Comparison of ENCODE assay signal across 8 cellular contexts in the genomic region with DNA sequence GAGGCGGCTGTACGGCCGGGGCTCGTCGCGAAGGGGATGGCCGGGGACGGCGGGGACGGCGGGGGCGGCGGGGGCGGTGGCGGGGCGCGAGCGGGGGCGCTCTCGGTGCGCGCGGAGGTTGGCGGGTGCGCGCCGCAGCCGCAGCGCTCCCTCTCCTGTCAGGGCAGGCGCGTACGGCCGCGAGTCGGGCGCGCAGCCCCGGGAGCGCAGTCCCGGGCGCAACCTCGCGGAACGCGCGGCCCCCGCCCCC. TPM values are rescaled to one million over a fixed set of nuclear protein-coding genes. Genes with fewer than 3 reads are reported as not detected.
DNase-seq lines count a peak whose midpoint lies in the region; ATAC-seq, FAIRE-seq and TF ChIP-seq lines count a peak whose summit lies in the region.

No MANE protein-coding gene starts in this region.

- in situ Hi-C loops in GM12878 (cut with MboI): no loop called here

- no peak for ATAC-seq in heart right ventricle
- ATAC-seq in GM12878: no peak
- no peak for ATAC-seq in HG02870 (IDR thresholded peaks at IDR 0.05; ENCODE audit: unreplicated experiment)

- H3K9ac ChIP-seq in GM12878 (ENCODE audit: control insufficient read depth, insufficient read depth, low read length) (no peak overlapping the region; the same call in 1 of the 2 replicates), mesenchymal stem cell (ENCODE audit: low read length) (no peak overlapping the region)

- no peak overlapping the region for H3K4ac ChIP-seq in mesenchymal stem cell (ENCODE audit: low read depth in 1 of 2, low read length in 2 of 2)

- no peaks in the 10 kb centered on the region for H3K79me2 ChIP-seq in GM12878 (ENCODE audit: control insufficient read depth, insufficient read depth, low read length)

- FAIRE-seq in GM12878 (lab: Jason Lieb, UNC): no peak
- peak; percentile 48 for FAIRE-seq in urothelium cell line (lab: Jason Lieb, UNC)
- no peak for FAIRE-seq in D721Med (lab: Jason Lieb, UNC)

- POLR2A ChIA-PET in GM12878 (lab: Charles Lee): no interaction called here

- H3K9me3 ChIP-seq in heart right ventricle (no peaks in the 10 kb centered on the region), GM12878 (replicated peaks; ENCODE audit: control insufficient read depth, insufficient read depth, low read length) (no peaks in the 10 kb centered on the region), mesenchymal stem cell (ENCODE audit: control insufficient read depth, low read length) (no peaks in the 10 kb centered on the region)

- peak in 1 of 9 donors; percentile 20 for TF ChIP-seq CTCF in heart right ventricle (IDR thresholded peaks at IDR 0.05)
- no peak for TF ChIP-seq CTCF in GM12878 (IDR thresholded peaks at IDR 0.05 in 2 of 3, conservative IDR thresholded peaks at IDR 0.05 in 1 of 3; ENCODE audit: control insufficient read depth in 2 of 3, extremely low read depth in 1 of 3, insufficient read depth in 1 of 3, low read depth in 3 of 3, low read length in 3 of 3)
- no peak for TF ChIP-seq CTCF in D721Med (IDR thresholded peaks at IDR 0.05; ENCODE audit: insufficient read depth, missing control alignments)

- H3K14ac ChIP-seq in mesenchymal stem cell (ENCODE audit: low read length in 2 of 2): no peak overlapping the region

- H3K23ac ChIP-seq in mesenchymal stem cell (ENCODE audit: low read length in 2 of 2): no peak overlapping the region

- H3K4me3 ChIP-seq in heart right ventricle (peak overlapping the region; percentile 40 to 91 (median 73)), GM12878 (peak overlapping the region; percentile 74; the same call in 1 of the 2 replicates), mesenchymal stem cell (ENCODE audit: insufficient read depth in 1 of 2, low read depth in 1 of 2, low read length in 2 of 2) (peak overlapping the region; percentile 75)

- peak overlapping the region in 1 of 2 experiments; percentile 42 for H2BK12ac ChIP-seq in mesenchymal stem cell (ENCODE audit: low read length in 2 of 2)

- H2AFZ ChIP-seq in GM12878 (ENCODE audit: control insufficient read depth, low read depth, low read length): peak overlapping the region; percentile 71
- peak overlapping the region; percentile 78 for H2AFZ ChIP-seq in mesenchymal stem cell (ENCODE audit: low read depth, low read length)

- CTCF ChIA-PET in GM12878 (lab: Yijun Ruan, JAX): interaction anchor here (1.0 kb wide), 1 partner anchor 33 kb away, joined by 3 read pairs; no protein-coding TSS in a partner anchor

- WGBS in heart right ventricle, 2 donors: 0 to 2% methylated on average over 17 to 45 of the region's 47 CpGs
- 0% methylated on average over 2 of the region's 47 CpGs for WGBS in GM12878 (ENCODE audit: insufficient coverage, insufficient replicate concordance, low lambda C conversion rate, missing lambda C conversion rate)
- WGBS in mesenchymal stem cell: 0% methylated on average over 13 of the region's 47 CpGs

- H3K4me1 ChIP-seq in heart right ventricle (peaks cover 0 to 12% (median 7%) of the 10 kb centered on the region in 9 donors), GM12878 (ENCODE audit: control insufficient read depth, insufficient read depth, low read length) (no peaks in the 10 kb centered on the region), mesenchymal stem cell (ENCODE audit: control insufficient read depth, insufficient read depth, low read depth, low read length) (peaks cover 9% of the 10 kb centered on the region)

- BruUV-seq in GM12878 (replicated peaks; lab: Mats Ljungman, UMichigan): no TSS peak

- no peak for DNase-seq in heart right ventricle
- no peak for DNase-seq in cardiac septum (ENCODE audit: low spot score)
- no peak for DNase-seq in GM12878 (ENCODE audit: low read depth, low spot score)
- no peak for DNase-seq in mesenchymal stem cell
- DNase-seq in urothelium cell line (ENCODE audit: low spot score): peak; percentile 100
- DNase-seq in D721Med (ENCODE audit: insufficient read length, low spot score): no peak
- DNase-seq in activated effector memory CD4-positive, alpha-beta T cell treated with Interleukin-2 at 50 U/mL for 16 hours: no peak

- H3K27me3 ChIP-seq in heart right ventricle: peaks cover 0 to 53% (median 2%) of the 10 kb centered on the region in 7 donors
- peaks cover 0 to 11% of the 10 kb centered on the region in 2 experiments; a peak in 1 of 4 replicates for H3K27me3 ChIP-seq in GM12878 (replicated peaks in 1 of 2; ENCODE audit: control insufficient read depth in 2 of 2, insufficient read depth in 2 of 2, low read length in 1 of 2)
- peaks cover 10 to 15% of the 10 kb centered on the region in 2 experiments for H3K27me3 ChIP-seq in mesenchymal stem cell (ENCODE audit: control insufficient read depth in 1 of 2, insufficient read depth in 1 of 2, low read length in 2 of 2)

- no peak for TF ChIP-seq RAD21 in GM12878 (IDR thresholded peaks at IDR 0.05; ENCODE audit: insufficient read depth, low read depth, low read length)

- no peaks in the 10 kb centered on the region for H3K79me1 ChIP-seq in mesenchymal stem cell (replicated peaks; ENCODE audit: low read length, poor library complexity, severe bottlenecking)

- H2AK5ac ChIP-seq in mesenchymal stem cell (ENCODE audit: low read length, severe bottlenecking): no peak overlapping the region

- H4K8ac ChIP-seq in mesenchymal stem cell (ENCODE audit: low read length): no peak overlapping the region

- no peak for TF ChIP-seq POLR2A in GM12878 (IDR thresholded peaks at IDR 0.05; ENCODE audit: low read depth, low read length)

- no peak for TF ChIP-seq EP300 in GM12878 (IDR thresholded peaks at IDR 0.05; ENCODE audit: borderline replicate concordance in 1 of 2, control insufficient read depth in 1 of 2, low read depth in 2 of 2, low read length in 2 of 2)

- intact Hi-C loops in heart right ventricle (cut with DNase I) (loop anchor here in 5 of 10 donors (1.0 to 10.0 kb wide), 5 partner anchors 106 to 136 kb away; a partner anchor contains a TSS), cardiac septum (cut with DNase I) (no loop called here), GM12878 (cut with micrococcal nuclease; ENCODE audit: unreplicated experiment) (no loop called here)

- no peak overlapping the region for H4K91ac ChIP-seq in mesenchymal stem cell (ENCODE audit: low read length)

- H3K18ac ChIP-seq in mesenchymal stem cell (ENCODE audit: low read depth in 1 of 2, low read length in 2 of 2): peak overlapping the region; percentile 44 to 55

- H2BK15ac ChIP-seq in mesenchymal stem cell (ENCODE audit: low read depth, poor library complexity, severe bottlenecking): no peak overlapping the region

- no peaks in the 10 kb centered on the region for H3K36me3 ChIP-seq in heart right ventricle
- no peaks in the 10 kb centered on the region for H3K36me3 ChIP-seq in GM12878 (ENCODE audit: control insufficient read depth in 2 of 2, insufficient read depth in 2 of 2, low read length in 1 of 2)
- no peaks in the 10 kb centered on the region for H3K36me3 ChIP-seq in mesenchymal stem cell (ENCODE audit: control insufficient read depth in 1 of 2, insufficient read depth in 2 of 2, low read depth in 1 of 2, low read length in 2 of 2)

- H2BK120ac ChIP-seq in mesenchymal stem cell (ENCODE audit: low read depth, low read length): no peak overlapping the region

- H3K4me2 ChIP-seq in GM12878 (ENCODE audit: control insufficient read depth, insufficient read depth): peak overlapping the region; percentile 72
- H3K4me2 ChIP-seq in mesenchymal stem cell (ENCODE audit: low read length, poor library complexity, severe bottlenecking): peak overlapping the region; percentile 91

- RAD21 ChIA-PET in GM12878 (lab: Charles Lee; ENCODE audit: unreplicated experiment): no interaction called here

- no peak overlapping the region for H2BK5ac ChIP-seq in mesenchymal stem cell (ENCODE audit: low read depth, low read length, poor library complexity, severe bottlenecking)

- H3K27ac ChIP-seq in heart right ventricle: peak overlapping the region in 8 of 10 donors; percentile 43 to 73 (median 58)
- no peak overlapping the region for H3K27ac ChIP-seq in GM12878 (ENCODE audit: control insufficient read depth, insufficient read depth)
- H3K27ac ChIP-seq in mesenchymal stem cell (ENCODE audit: low read length, poor library complexity, severe bottlenecking): no peak overlapping the region

- H4K20me1 ChIP-seq in GM12878 (ENCODE audit: control insufficient read depth, insufficient read depth): no peaks in the 10 kb centered on the region

- SMC1A ChIA-PET in GM12878 (lab: Charles Lee; ENCODE audit: uncharacterized antibody, unreplicated experiment): no interaction called here

TF ChIP-seq in GM12878, 131 proteins besides CTCF, POLR2A, EP300 and RAD21:
- TF ChIP-seq EGR1 (IDR thresholded peaks at IDR 0.05; ENCODE audit: borderline replicate concordance in 1 of 2, low read depth in 2 of 2, low read length in 2 of 2) (peak in 1 of 2 experiments; percentile 77; a peak in 1 of 3 replicates), RELA (IDR thresholded peaks at IDR 0.05; ENCODE audit: borderline replicate concordance, partially characterized antibody) (no peak)

RNA-seq across cellular contexts. Expression of a gene that starts 0.3 kb away (rescaled TPM):
- total RNA-seq in heart right ventricle (1 to 10 TPM in 5 of 10 donors, under 1 TPM in 5; 0.57 to 3.0 (median 1.2) TPM), cardiac septum (1.1 TPM), GM12878 (2014; rRNA removed) (0.11 and 0.16 TPM in 2 replicates), GM12878 (2014; rRNA removed; fragmentation: Illumina TruSeq; extraction: Trizol) (0.13 and 0.18 TPM in 2 replicates), GM12878 (2021) (0.19 and 0.28 TPM in 2 replicates)
- polyA plus RNA-seq in heart right ventricle (under 1 TPM; 0.29 to 0.80 TPM), GM12878 (2011; rRNA removed) (0.39 and 0.81 TPM in 2 replicates), GM12878 (2014; fragmentation: Illumina TruSeq; extraction: Trizol) (0.28 and 0.70 TPM in 2 replicates), GM12878 (2014; fragmentation: Nextera tagmentation; extraction: Ambion mirVana) (under 1 TPM in 1 of 2 experiments, not detected in 1; 0.09 TPM), GM12878 (2014; rRNA removed) (0.52 and 0.61 TPM in 2 replicates), GM12878 (2016; fragmentation: Nextera tagmentation; extraction: Ambion mirVana) (under 1 TPM; 0.29 to 0.50 TPM)
- 1.7 and 2.3 TPM in 2 replicates for total RNA-seq in GM12878 (2013; cell fraction: nucleolus; rRNA removed)
- 0.14 TPM for polyA plus RNA-seq in GM12878 (2011; ENCODE audit: low read depth)
- polyA plus RNA-seq in GM12878 (2011; cell fraction: cytosol; rRNA removed): 0.27 and 0.72 TPM in 2 replicates
- polyA plus RNA-seq in GM12878 (2011; cell fraction: nucleus; rRNA removed): 0.99 and 1.6 TPM in 2 replicates
- polyA plus RNA-seq in GM12878 (2012): 0.08 and 0.16 TPM in 2 replicates
- polyA minus RNA-seq in GM12878 (2011; rRNA and poly(A)+ RNA removed): 0.82 and 1.1 TPM in 2 replicates
- polyA minus RNA-seq in GM12878 (2011; cell fraction: cytosol; rRNA and poly(A)+ RNA removed): not detected in 2 replicates
- 0.67 and 0.85 TPM in 2 replicates for polyA minus RNA-seq in GM12878 (2011; cell fraction: nucleus; rRNA and poly(A)+ RNA removed)
- 0.18 TPM for polyA plus RNA-seq in mesenchymal stem cell (2013, experiment 1 of 2)
- polyA plus RNA-seq in mesenchymal stem cell (2013, experiment 2 of 2): 0.16 TPM

Comparison
In these comparisons a context has a peak if more than half of its experiments do, and no peak if none do; other contexts are left out.
1. H3K27ac ChIP-seq: peak in heart right ventricle (8 of 10); none in GM12878 (single experiment) and mesenchymal stem cell (single experiment).
2. Peak in every context shown above with its lines, with median percentiles within 50 percentile points of each other: H3K4me3 ChIP-seq.